8 cellular contexts compared by ENCODE assay signal in the genomic region with DNA sequence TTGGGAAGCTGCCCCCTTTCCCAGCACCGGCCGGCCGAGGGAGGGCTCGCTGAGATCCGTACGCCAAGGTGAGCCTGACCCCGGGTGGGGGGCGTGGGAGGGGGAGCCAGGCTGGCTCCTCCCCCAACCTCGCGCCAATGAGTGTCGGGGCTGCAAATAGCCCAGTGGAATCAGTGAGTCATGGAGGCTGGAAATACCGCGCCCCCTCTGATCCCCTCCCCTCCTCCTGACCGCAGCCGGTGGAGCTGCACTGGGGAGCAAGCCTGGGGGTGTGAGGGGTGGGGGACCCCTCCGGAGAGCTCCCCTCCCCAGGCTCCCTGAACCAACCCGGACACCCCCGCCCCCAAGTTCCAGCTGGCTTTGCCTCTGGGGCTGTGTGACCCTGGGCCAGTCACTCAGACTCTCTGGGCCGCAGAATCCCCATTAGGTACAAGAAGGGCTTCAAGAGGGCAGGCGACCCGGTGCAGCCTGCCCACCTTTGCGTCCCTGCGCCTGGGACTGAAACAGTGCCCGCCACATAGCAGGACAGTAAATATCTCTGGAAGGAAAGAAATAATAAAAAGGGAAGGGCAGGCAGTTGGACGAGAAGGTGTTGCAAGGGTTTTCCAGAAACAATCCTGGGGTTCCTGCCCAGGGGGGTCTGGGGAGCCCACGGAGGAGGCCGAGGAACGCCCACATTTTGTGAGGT. TPM values are rescaled to one million over a fixed set of nuclear protein-coding genes. Genes with fewer than 3 reads are reported as not detected.
DNase-seq lines count a peak whose midpoint lies in the region; ATAC-seq and TF ChIP-seq lines count a peak whose summit lies in the region.

No MANE protein-coding gene starts in this region.

- peak; percentile 12; the same call in 1 of the 2 replicates for ATAC-seq in PC-3
- ATAC-seq in HG03469 (IDR thresholded peaks at IDR 0.05; ENCODE audit: unreplicated experiment) = no peak
- ATAC-seq in GM18861 (IDR thresholded peaks at IDR 0.05; ENCODE audit: unreplicated experiment) = no peak

- peak overlapping the region; percentile 72; the same call in 1 of the 2 replicates for H2AFZ ChIP-seq in PC-3 (ENCODE audit: low read length)

- no peaks in the 10 kb centered on the region for H3K9me2 ChIP-seq in PC-3 (replicated peaks; ENCODE audit: low read length)

- H3K9ac ChIP-seq in PC-3 (ENCODE audit: low read length) = no peak overlapping the region; the same call in 1 of the 2 replicates

- H3K36me3 ChIP-seq in PC-3 (ENCODE audit: low read depth, low read length) = no peaks in the 10 kb centered on the region
- no peaks in the 10 kb centered on the region for H3K36me3 ChIP-seq in adrenal gland (replicated peaks in 1 of 2)

- no peaks in the 10 kb centered on the region for H4K20me1 ChIP-seq in PC-3 (ENCODE audit: low read length)

- H3K27me3 ChIP-seq in PC-3 (ENCODE audit: low read length) (no peaks in the 10 kb centered on the region), adrenal gland (no peaks in the 10 kb centered on the region)

- no TSS peak for BruUV-seq in PC-3 (replicated peaks; lab: Mats Ljungman, UMichigan)

- H3K27ac ChIP-seq in PC-3 (ENCODE audit: low read length) = no peak overlapping the region
- H3K27ac ChIP-seq in adrenal gland = peak overlapping the region; percentile 1 to 97 (median 91)

- no peaks in the 10 kb centered on the region for H3F3A ChIP-seq in PC-3 (ENCODE audit: low read length, unreplicated experiment)

- TF ChIP-seq CTCF in PC-3 (conservative IDR thresholded peaks at IDR 0.05; ENCODE audit: low read depth, low read length) = no peak
- no peak for TF ChIP-seq CTCF in adrenal gland (IDR thresholded peaks at IDR 0.05)

- H3K4me3 ChIP-seq in PC-3 (ENCODE audit: low read length) (peak overlapping the region; percentile 58; the same call in 1 of the 2 replicates), adrenal gland (peak overlapping the region in 2 of 4 donors; percentile 12 to 41), iPS-18c (ENCODE audit: insufficient read depth, low read depth, low read length) (peak overlapping the region; percentile 42)

- peak in 1 of 2 donors; percentile 16 for TF ChIP-seq POLR2A in adrenal gland (IDR thresholded peaks at IDR 0.05)

- H3K4me2 ChIP-seq in PC-3 (ENCODE audit: low read length) = peak overlapping the region; percentile 81

- no peaks in the 10 kb centered on the region for H3K9me3 ChIP-seq in PC-3 (ENCODE audit: low read length)
- no peaks in the 10 kb centered on the region for H3K9me3 ChIP-seq in adrenal gland (replicated peaks in 1 of 3)
- H3K9me3 ChIP-seq in iPS-18c (ENCODE audit: control insufficient read depth, insufficient read depth, low read length) = no peaks in the 10 kb centered on the region

- 17 to 25% (median 21%) methylated on average over 9 to 28 of the region's 28 CpGs for WGBS in adrenal gland, 4 donors

- POLR2A ChIA-PET in PC-3 (lab: Charles Lee; ENCODE audit: unreplicated experiment) = no interaction called here

- H3K4me1 ChIP-seq in PC-3 (ENCODE audit: insufficient read depth, low read length) (peaks cover 6% of the 10 kb centered on the region), adrenal gland (replicated peaks in 1 of 2) (peaks cover 59 to 61% of the 10 kb centered on the region in 2 donors)

- H3K79me2 ChIP-seq in PC-3 (ENCODE audit: low read length) = no peaks in the 10 kb centered on the region

- DNase-seq in DMS79 treated with DMSO at 0.1 percent for 48 hours (lab: John Stamatoyannopoulos, UW) (peak; percentile 34), DMS79 (lab: John Stamatoyannopoulos, UW) (no peak), PC-3 (peak; percentile 36), adrenal gland (peak; percentile 86 to 95 (median 89))
- peak; percentile 70 for DNase-seq in stimulated activated CD4-positive, alpha-beta T cell treated with anti-CD3 and anti-CD28 coated beads, Interleukin-15, amount 100 ng/mL, for 24 hours

- intact Hi-C loops in PC-3 (cut with micrococcal nuclease) = no loop called here
- intact Hi-C loops in adrenal gland (cut with DNase I) = loop anchor here in 1 of 2 donors (5.0 to 10.0 kb wide), 2 partner anchors 44 to 171 kb away; no protein-coding TSS in a partner anchor

- CTCF ChIA-PET in PC-3 (lab: Charles Lee) = no interaction called here

RNA-seq across cellular contexts. Expression of a gene that starts 4.5 kb away (rescaled TPM):
- total RNA-seq in PC-3 (2014; rRNA removed) (not detected in 2 replicates), adrenal gland (100 to 1,000 TPM in 4 of 8 donors, 10 to 100 TPM in 4; 13.4 to 633 (median 92.8) TPM)
- 100 to 1,000 TPM in 1 of 3 donors, 10 to 100 TPM in 2; 52.7 to 488 (median 90.1) TPM for polyA plus RNA-seq in adrenal gland

RNA-seq across cellular contexts. Expression of a gene that starts 8.5 kb away (rescaled TPM):
- not detected in 2 replicates for total RNA-seq in PC-3 (2014; rRNA removed)
- 1 to 10 TPM in 5 of 8 donors, under 1 TPM in 3; 0.18 to 4.9 (median 1.7) TPM for total RNA-seq in adrenal gland
- polyA plus RNA-seq in adrenal gland = 10 to 100 TPM in 1 of 3 donors, 1 to 10 TPM in 2; 1.5 to 52.5 (median 8.2) TPM

RNA-seq across cellular contexts. Expression of a gene that starts 9.3 kb away (rescaled TPM):
- total RNA-seq in PC-3 (2014; rRNA removed) (not detected in 2 replicates), adrenal gland (not detected)
- not detected for polyA plus RNA-seq in adrenal gland

RNA-seq across cellular contexts. Expression of a gene that starts 30.2 kb away (rescaled TPM):
- total RNA-seq in PC-3 (2014; rRNA removed) (not detected in 2 replicates), adrenal gland (1 to 10 TPM in 7 of 8 donors, under 1 TPM in 1; 0.69 to 9.9 (median 2.9) TPM)
- polyA plus RNA-seq in adrenal gland = 1 to 10 TPM in 2 of 3 donors, under 1 TPM in 1; 0.88 to 4.4 (median 2.4) TPM

RNA-seq across cellular contexts. Expression of a gene that starts 37.5 kb away (rescaled TPM):
- total RNA-seq in PC-3 (2014; rRNA removed) = 44.2 and 55.2 TPM in 2 replicates
- total RNA-seq in adrenal gland = 10 to 100 TPM; 26.8 to 50.2 (median 33.7) TPM
- 100 to 1,000 TPM in 2 of 3 donors, 1 to 10 TPM in 1; 8.0 to 172 (median 114) TPM for polyA plus RNA-seq in adrenal gland

Comparison
In these comparisons a context has a peak if more than half of its experiments do, and no peak if none do; other contexts are left out.
1. RNA of a gene that starts 4.5 kb away (total RNA-seq): 13.4 to 633 TPM in adrenal gland; not detected in PC-3; every median in the first group is over 10 times any median in the second.